8 cellular contexts compared by ENCODE assay signal in the genomic region with DNA sequence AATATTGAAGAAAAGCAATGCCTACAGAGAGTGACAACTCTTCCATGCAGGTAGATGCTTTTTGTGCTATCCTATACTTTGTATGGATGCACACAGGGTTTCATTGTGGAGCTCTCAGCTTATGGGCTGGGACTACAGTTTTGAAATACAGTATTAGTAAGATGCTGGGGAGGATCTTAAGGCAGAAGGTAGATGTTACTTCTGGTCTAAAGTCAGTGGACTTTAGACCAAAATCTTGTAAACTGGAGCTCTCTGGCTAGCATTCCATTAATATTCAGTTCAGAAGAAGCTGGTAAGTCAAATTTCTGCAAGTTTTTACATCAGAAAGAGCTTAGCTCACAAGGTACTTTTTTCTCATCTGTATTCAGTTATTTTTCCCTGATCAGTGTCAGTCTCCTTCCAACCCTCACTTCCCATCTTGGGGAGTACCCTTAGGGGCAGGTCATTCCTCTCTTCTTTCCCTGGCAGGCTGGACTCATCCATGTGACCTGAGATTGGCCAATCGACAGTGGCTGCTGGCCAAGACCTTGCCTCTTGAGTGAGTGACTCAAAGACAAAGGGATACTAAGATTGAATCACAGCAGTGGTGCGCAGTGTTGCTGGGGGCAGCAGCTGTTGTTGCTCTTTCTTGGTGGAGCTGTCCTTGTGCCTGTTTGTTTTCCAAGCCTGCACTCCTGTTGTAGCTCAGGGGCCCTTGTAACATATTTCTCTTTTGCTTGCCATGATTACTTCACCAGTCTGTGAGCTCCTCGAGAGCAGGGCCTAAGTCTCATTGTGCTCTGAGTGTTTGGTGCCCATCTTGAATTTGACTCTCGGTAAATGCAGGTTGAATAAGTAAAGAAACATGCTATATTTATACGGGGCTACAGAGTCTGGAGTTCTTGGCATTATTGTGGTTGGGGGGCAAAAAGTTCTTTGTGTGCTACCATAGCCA. TPM values are rescaled to one million over a fixed set of nuclear protein-coding genes. Genes with fewer than 3 reads are reported as not detected.
DNase-seq lines count a peak whose midpoint lies in the region; ATAC-seq and TF ChIP-seq lines count a peak whose summit lies in the region.

No MANE protein-coding gene starts in this region.

- no peak overlapping the region for H3K4me3 Mint-ChIP-seq in activated naive CD4-positive, alpha-beta T cell treated with anti-CD3 and anti-CD28 coated beads for 36 hours
- peak overlapping the region; percentile 12 for H3K4me3 Mint-ChIP-seq in neural progenitor cell

- H2AFZ ChIP-seq in neural progenitor cell (replicated peaks), result peak overlapping the region; percentile 73

- DNase-seq in AG09309 (ENCODE audit: low read depth) (peak; percentile 93), H7 (peak; percentile 86), NOMO-1 treated with DMSO at 0.1 percent for 48 hours (lab: John Stamatoyannopoulos, UW; ENCODE audit: unreplicated experiment) (peak; percentile 24), neural progenitor cell (ENCODE audit: low spot score) (peak; percentile 79), tibial artery (peak; percentile 98 to 99)
- DNase-seq in activated naive CD4-positive, alpha-beta T cell treated with anti-CD3 and anti-CD28 coated beads for 36 hours, result peak; percentile 81

- CTCF ChIA-PET in activated naive CD4-positive, alpha-beta T cell treated with anti-CD3 and anti-CD28 coated beads for 36 hours (lab: Charles Lee), result interaction anchor here (0.9 to 2.7 kb wide), 3 partner anchors 26 to 186 kb away, joined by 5 to 16 read pairs (median 7); a partner anchor contains a TSS

- H3K79me2 ChIP-seq in neural progenitor cell (ENCODE audit: low read depth), result peaks cover 19% of the 10 kb centered on the region

- H3K36me3 ChIP-seq in H7 (replicated peaks; ENCODE audit: control insufficient read depth, insufficient read depth, low read length), result no peaks in the 10 kb centered on the region
- H3K36me3 ChIP-seq in gastroesophageal sphincter, result no peaks in the 10 kb centered on the region
- H3K36me3 ChIP-seq in neural progenitor cell, result no peaks in the 10 kb centered on the region
- no peaks in the 10 kb centered on the region for H3K36me3 ChIP-seq in tibial artery

- peak overlapping the region; percentile 71 to 97 (median 88) for H3K27ac ChIP-seq in gastroesophageal sphincter
- H3K27ac ChIP-seq in neural progenitor cell, result no peak overlapping the region
- peak overlapping the region; percentile 44 to 93 for H3K27ac ChIP-seq in tibial artery

- no peak for TF ChIP-seq CTCF in AG09309 (IDR thresholded peaks at IDR 0.05; ENCODE audit: control insufficient read depth, insufficient read depth, low read depth, low read length, missing control alignments)
- no peak for TF ChIP-seq CTCF in gastroesophageal sphincter (IDR thresholded peaks at IDR 0.05)
- TF ChIP-seq CTCF in neural progenitor cell (IDR thresholded peaks at IDR 0.05), result no peak
- no peak for TF ChIP-seq CTCF in tibial artery (IDR thresholded peaks at IDR 0.05)

- peaks cover 4% of the 10 kb centered on the region for H3K36me3 Mint-ChIP-seq in activated naive CD4-positive, alpha-beta T cell treated with anti-CD3 and anti-CD28 coated beads for 36 hours (ENCODE audit: low read depth)
- peaks cover 4% of the 10 kb centered on the region for H3K36me3 Mint-ChIP-seq in neural progenitor cell

- H3K4me3 ChIP-seq in AG09309 (ENCODE audit: control insufficient read depth, low read depth, low read length) (no peak overlapping the region), H7 (ENCODE audit: insufficient read depth, low read depth, low read length) (no peak overlapping the region), gastroesophageal sphincter (no peak overlapping the region), neural progenitor cell (no peak overlapping the region), tibial artery (no peak overlapping the region)

- peaks cover 6% of the 10 kb centered on the region for H3K27me3 ChIP-seq in H7 (ENCODE audit: control insufficient read depth, insufficient read depth, low read length)
- H3K27me3 ChIP-seq in gastroesophageal sphincter, result no peaks in the 10 kb centered on the region
- peaks cover 7% of the 10 kb centered on the region for H3K27me3 ChIP-seq in neural progenitor cell
- no peaks in the 10 kb centered on the region for H3K27me3 ChIP-seq in tibial artery

- no peak overlapping the region for H3K9ac ChIP-seq in neural progenitor cell

- no peaks in the 10 kb centered on the region for H3K27me3 Mint-ChIP-seq in activated naive CD4-positive, alpha-beta T cell treated with anti-CD3 and anti-CD28 coated beads for 36 hours (ENCODE audit: low read depth)
- peaks cover 14% of the 10 kb centered on the region for H3K27me3 Mint-ChIP-seq in neural progenitor cell (ENCODE audit: insufficient read depth, low read depth)

- peaks cover 60% of the 10 kb centered on the region for H3K4me1 Mint-ChIP-seq in activated naive CD4-positive, alpha-beta T cell treated with anti-CD3 and anti-CD28 coated beads for 36 hours (ENCODE audit: low read depth)
- H3K4me1 Mint-ChIP-seq in neural progenitor cell, result peaks cover 40% of the 10 kb centered on the region

- peak overlapping the region; percentile 99 for H3K27ac Mint-ChIP-seq in activated naive CD4-positive, alpha-beta T cell treated with anti-CD3 and anti-CD28 coated beads for 36 hours
- peak overlapping the region; percentile 99 for H3K27ac Mint-ChIP-seq in neural progenitor cell

- intact Hi-C loops in activated naive CD4-positive, alpha-beta T cell treated with anti-CD3 and anti-CD28 coated beads for 36 hours (cut with micrococcal nuclease), result loop anchor here (2.0 kb wide), 2 partner anchors 70 to 106 kb away; a partner anchor contains a TSS
- intact Hi-C loops in tibial artery (cut with DNase I; ENCODE audit: low total_unique reads), result no loop called here

- H3K4me2 ChIP-seq in neural progenitor cell, result peak overlapping the region; percentile 53

- TF ChIP-seq EP300 in gastroesophageal sphincter (IDR thresholded peaks at IDR 0.05), result no peak

- peaks cover 17% of the 10 kb centered on the region for H4K20me1 ChIP-seq in neural progenitor cell (ENCODE audit: low read depth)

- 23 to 40% methylated on average over 3 to 5 of the region's 5 CpGs for WGBS in gastroesophageal sphincter (ENCODE audit: low coverage in 1 of 2), 2 donors

- ATAC-seq in gastroesophageal sphincter, result peak; percentile 69
- no peak for ATAC-seq in HG03521 (IDR thresholded peaks at IDR 0.05; ENCODE audit: unreplicated experiment)

- peaks cover 6% of the 10 kb centered on the region for H3K9me3 Mint-ChIP-seq in activated naive CD4-positive, alpha-beta T cell treated with anti-CD3 and anti-CD28 coated beads for 36 hours
- peaks cover 8% of the 10 kb centered on the region for H3K9me3 Mint-ChIP-seq in neural progenitor cell

- H3K4me1 ChIP-seq in gastroesophageal sphincter, result peaks cover 0 to 56% (median 42%) of the 10 kb centered on the region in 3 donors
- peaks cover 16% of the 10 kb centered on the region for H3K4me1 ChIP-seq in neural progenitor cell
- H3K4me1 ChIP-seq in tibial artery, result peaks cover 0 to 46% (median 34%) of the 10 kb centered on the region in 4 donors

- peak; percentile 43 to 63 for TF ChIP-seq POLR2A in gastroesophageal sphincter (IDR thresholded peaks at IDR 0.05)

- H3K9me3 ChIP-seq in gastroesophageal sphincter (no peaks in the 10 kb centered on the region), neural progenitor cell (ENCODE audit: low read depth) (no peaks in the 10 kb centered on the region), tibial artery (no peaks in the 10 kb centered on the region)

- peaks cover 44% of the 10 kb centered on the region for H3F3A ChIP-seq in neural progenitor cell (ENCODE audit: low read depth)

RNA-seq across cellular contexts. Expression of a gene that starts 2.8 kb away (rescaled TPM):
- 31.2 and 37.1 TPM in 2 replicates for total RNA-seq in H7 (2014; rRNA removed; shearing (Covaris generic))
- 10 to 100 TPM; 39.8 to 46.0 TPM for total RNA-seq in activated naive CD4-positive, alpha-beta T cell treated with anti-CD3 and anti-CD28 coated beads for 36 hours
- total RNA-seq in gastroesophageal sphincter (10 to 100 TPM; 42.0 to 55.9 (median 49.2) TPM), neural progenitor cell (ENCODE audit: low replicate concordance) (45.1 and 54.7 TPM in 2 replicates)

RNA-seq across cellular contexts. Expression of a gene that starts 26.9 kb away (rescaled TPM):
- 181 and 224 TPM in 2 replicates for total RNA-seq in H7 (2014; rRNA removed; shearing (Covaris generic))
- 100 to 1,000 TPM; 297 to 304 TPM for total RNA-seq in activated naive CD4-positive, alpha-beta T cell treated with anti-CD3 and anti-CD28 coated beads for 36 hours
- 100 to 1,000 TPM; 159 to 369 (median 238) TPM for total RNA-seq in gastroesophageal sphincter
- 359 and 555 TPM in 2 replicates for total RNA-seq in neural progenitor cell (ENCODE audit: low replicate concordance)

Comparison
In these comparisons a context has a peak if more than half of its experiments do, and no peak if none do; other contexts are left out.
1. DNase-seq: peak in every context shown above with its lines; median percentile 98 in tibial artery; 93 in AG09309; 86 in H7; 81 in activated naive CD4-positive, alpha-beta T cell treated with anti-CD3 and anti-CD28 coated beads for 36 hours; 79 in neural progenitor cell; 24 in NOMO-1 treated with DMSO at 0.1 percent for 48 hours.